1 cellular context compared by ENCODE assay signal in the genomic region with DNA sequence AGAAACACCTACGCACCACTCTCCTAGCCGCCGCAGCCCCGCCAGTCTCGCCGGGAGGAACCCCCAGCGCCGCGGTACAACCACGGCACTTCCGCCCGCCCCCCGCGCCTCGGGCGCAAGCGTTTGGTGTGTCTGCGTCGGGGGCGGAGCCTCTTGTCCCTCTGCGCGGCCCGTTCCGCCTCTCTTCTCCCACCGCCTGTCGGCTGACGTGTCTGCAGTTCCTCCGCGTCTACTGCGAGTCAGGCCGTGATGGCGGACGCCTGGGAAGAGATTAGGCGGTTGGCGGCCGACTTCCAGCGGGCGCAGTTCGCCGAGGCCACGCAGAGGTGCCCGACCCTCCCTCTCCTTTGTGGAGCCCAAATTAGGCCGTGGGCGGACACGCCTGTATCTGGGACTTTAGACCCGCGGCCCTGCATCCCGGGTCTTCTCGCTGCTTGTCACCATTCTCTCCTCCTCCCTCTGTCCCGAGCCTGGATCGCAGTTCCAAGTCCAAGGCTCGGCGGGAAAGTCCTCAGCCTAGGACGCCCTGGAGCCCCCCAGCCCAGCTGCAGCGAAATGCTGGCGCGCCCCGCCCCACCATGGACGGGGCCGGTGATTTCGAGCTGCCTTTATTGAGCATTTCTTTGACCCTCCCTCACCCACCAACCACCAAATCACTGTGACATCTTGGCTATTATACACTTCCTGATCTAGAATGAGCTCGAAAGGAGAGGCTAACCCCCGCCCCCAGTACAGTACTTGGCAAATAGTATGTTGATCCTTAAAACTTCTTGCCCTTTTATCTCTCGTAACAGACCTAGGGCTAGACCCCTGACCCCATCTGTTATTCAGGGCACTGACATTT.
A peak's percentile ranks its signal among the peaks of the same experiment; 100 is the strongest.
TF ChIP-seq lines count a peak whose summit lies in the region.

UFL1 (plus strand) TSS at position 182 of the 844 bp plus-strand sequence; CDS start at position 250, 68 bp downstream.

TF ChIP-seq in GM12878, 131 proteins besides CTCF, POLR2A, EP300 and RAD21 (continued from another document and continues in another):
- TF ChIP-seq SKIL (IDR thresholded peaks at IDR 0.05; ENCODE audit: low read depth, poor library complexity, severe bottlenecking) (no peak), MLLT1 (IDR thresholded peaks at IDR 0.05) (no peak), RCOR1 (conservative IDR thresholded peaks at IDR 0.05; ENCODE audit: low read depth, low read length) (no peak), GABPA (IDR thresholded peaks at IDR 0.05; ENCODE audit: low read depth) (peak; percentile 49; the same call in 1 of the 2 replicates), FOXM1 (IDR thresholded peaks at IDR 0.05; ENCODE audit: low read depth, low read length) (0 out of 2 replicates have a peak, but pooled peaks have one; percentile 18), ZNF24 (IDR thresholded peaks at IDR 0.05) (no peak), NKRF (conservative IDR thresholded peaks at IDR 0.05) (peak; percentile 70; the same call in 1 of the 2 replicates), SUPT20H (IDR thresholded peaks at IDR 0.05; ENCODE audit: borderline replicate concordance, control insufficient read depth, low read depth, low read length) (no peak), ZNF207 (IDR thresholded peaks at IDR 0.05; ENCODE audit: borderline replicate concordance) (no peak; the same call in 1 of the 2 replicates), MYB (IDR thresholded peaks at IDR 0.05; ENCODE audit: borderline replicate concordance, low read depth, low read length) (no peak), CBFB (IDR thresholded peaks at IDR 0.05; ENCODE audit: low read depth) (peak; percentile 50; the same call in 1 of the 2 replicates), MEF2A (IDR thresholded peaks at IDR 0.05; ENCODE audit: insufficient read depth, low read depth, low read length) (no peak), BACH1 (IDR thresholded peaks at IDR 0.05; ENCODE audit: borderline replicate concordance) (peak; percentile 82), GATAD2B (conservative IDR thresholded peaks at IDR 0.05; ENCODE audit: low read depth) (peak; percentile 79; the same call in 1 of the 2 replicates), BCL3 (IDR thresholded peaks at IDR 0.05; ENCODE audit: borderline replicate concordance, insufficient read depth, low read depth, low read length, poor library complexity, severe bottlenecking) (no peak), SUZ12 (IDR thresholded peaks at IDR 0.05; ENCODE audit: unreplicated experiment) (no peak), ESRRA (IDR thresholded peaks at IDR 0.05; ENCODE audit: low read length) (no peak), EED (IDR thresholded peaks at IDR 0.05; ENCODE audit: low read depth) (no peak; the same call in 1 of the 2 replicates), JUNB (IDR thresholded peaks at IDR 0.05) (no peak), SMAD5 (IDR thresholded peaks at IDR 0.05; ENCODE audit: low read depth) (peak; percentile 94), TCF3 (IDR thresholded peaks at IDR 0.05; ENCODE audit: borderline replicate concordance, insufficient read depth, low read depth, low read length) (peak; percentile 53; the same call in 1 of the 2 replicates), BHLHE40 (IDR thresholded peaks at IDR 0.05; ENCODE audit: borderline replicate concordance in 1 of 2, low read depth in 2 of 2, low read length in 1 of 2) (peak; percentile 46 to 81; a peak in 3 of 4 replicates), SMC3 (IDR thresholded peaks at IDR 0.05; ENCODE audit: borderline replicate concordance, low read length) (no peak), SMARCA5 (IDR thresholded peaks at IDR 0.05) (peak; percentile 67; the same call in 1 of the 2 replicates), WRNIP1 (IDR thresholded peaks at IDR 0.05; ENCODE audit: borderline replicate concordance, low read depth, low read length) (no peak), HDAC2 (IDR thresholded peaks at IDR 0.05) (no peak; the same call in 1 of the 2 replicates), TARDBP (IDR thresholded peaks at IDR 0.05; ENCODE audit: borderline replicate concordance) (0 out of 2 replicates have a peak, but pooled peaks have one; percentile 25), BCLAF1 (IDR thresholded peaks at IDR 0.05) (no peak), POLR2AphosphoS5 (IDR thresholded peaks at IDR 0.05; ENCODE audit: low read length) (peak; percentile 99), NR2C1 (IDR thresholded peaks at IDR 0.05) (no peak)
- TF ChIP-seq, protein P1, sequence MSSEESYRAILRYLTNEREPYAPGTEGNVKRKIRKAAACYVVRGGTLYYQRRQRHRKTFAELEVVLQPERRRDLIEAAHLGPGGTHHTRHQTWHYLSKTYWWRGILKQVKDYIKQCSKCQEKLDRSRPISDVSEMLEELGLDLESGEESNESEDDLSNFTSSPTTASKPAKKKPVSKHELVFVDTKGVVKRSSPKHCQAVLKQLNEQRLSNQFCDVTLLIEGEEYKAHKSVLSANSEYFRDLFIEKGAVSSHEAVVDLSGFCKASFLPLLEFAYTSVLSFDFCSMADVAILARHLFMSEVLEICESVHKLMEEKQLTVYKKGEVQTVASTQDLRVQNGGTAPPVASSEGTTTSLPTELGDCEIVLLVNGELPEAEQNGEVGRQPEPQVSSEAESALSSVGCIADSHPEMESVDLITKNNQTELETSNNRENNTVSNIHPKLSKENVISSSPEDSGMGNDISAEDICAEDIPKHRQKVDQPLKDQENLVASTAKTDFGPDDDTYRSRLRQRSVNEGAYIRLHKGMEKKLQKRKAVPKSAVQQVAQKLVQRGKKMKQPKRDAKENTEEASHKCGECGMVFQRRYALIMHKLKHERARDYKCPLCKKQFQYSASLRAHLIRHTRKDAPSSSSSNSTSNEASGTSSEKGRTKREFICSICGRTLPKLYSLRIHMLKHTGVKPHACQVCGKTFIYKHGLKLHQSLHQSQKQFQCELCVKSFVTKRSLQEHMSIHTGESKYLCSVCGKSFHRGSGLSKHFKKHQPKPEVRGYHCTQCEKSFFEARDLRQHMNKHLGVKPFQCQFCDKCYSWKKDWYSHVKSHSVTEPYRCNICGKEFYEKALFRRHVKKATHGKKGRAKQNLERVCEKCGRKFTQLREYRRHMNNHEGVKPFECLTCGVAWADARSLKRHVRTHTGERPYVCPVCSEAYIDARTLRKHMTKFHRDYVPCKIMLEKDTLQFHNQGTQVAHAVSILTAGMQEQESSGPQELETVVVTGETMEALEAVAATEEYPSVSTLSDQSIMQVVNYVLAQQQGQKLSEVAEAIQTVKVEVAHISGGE (CRISPR knock-in tag; IDR thresholded peaks at IDR 0.05): no peak
- TF ChIP-seq, protein P2, sequence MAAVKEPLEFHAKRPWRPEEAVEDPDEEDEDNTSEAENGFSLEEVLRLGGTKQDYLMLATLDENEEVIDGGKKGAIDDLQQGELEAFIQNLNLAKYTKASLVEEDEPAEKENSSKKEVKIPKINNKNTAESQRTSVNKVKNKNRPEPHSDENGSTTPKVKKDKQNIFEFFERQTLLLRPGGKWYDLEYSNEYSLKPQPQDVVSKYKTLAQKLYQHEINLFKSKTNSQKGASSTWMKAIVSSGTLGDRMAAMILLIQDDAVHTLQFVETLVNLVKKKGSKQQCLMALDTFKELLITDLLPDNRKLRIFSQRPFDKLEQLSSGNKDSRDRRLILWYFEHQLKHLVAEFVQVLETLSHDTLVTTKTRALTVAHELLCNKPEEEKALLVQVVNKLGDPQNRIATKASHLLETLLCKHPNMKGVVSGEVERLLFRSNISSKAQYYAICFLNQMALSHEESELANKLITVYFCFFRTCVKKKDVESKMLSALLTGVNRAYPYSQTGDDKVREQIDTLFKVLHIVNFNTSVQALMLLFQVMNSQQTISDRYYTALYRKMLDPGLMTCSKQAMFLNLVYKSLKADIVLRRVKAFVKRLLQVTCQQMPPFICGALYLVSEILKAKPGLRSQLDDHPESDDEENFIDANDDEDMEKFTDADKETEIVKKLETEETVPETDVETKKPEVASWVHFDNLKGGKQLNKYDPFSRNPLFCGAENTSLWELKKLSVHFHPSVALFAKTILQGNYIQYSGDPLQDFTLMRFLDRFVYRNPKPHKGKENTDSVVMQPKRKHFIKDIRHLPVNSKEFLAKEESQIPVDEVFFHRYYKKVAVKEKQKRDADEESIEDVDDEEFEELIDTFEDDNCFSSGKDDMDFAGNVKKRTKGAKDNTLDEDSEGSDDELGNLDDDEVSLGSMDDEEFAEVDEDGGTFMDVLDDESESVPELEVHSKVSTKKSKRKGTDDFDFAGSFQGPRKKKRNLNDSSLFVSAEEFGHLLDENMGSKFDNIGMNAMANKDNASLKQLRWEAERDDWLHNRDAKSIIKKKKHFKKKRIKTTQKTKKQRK (IDR thresholded peaks at IDR 0.05; ENCODE audit: low read depth, low read length): no peak
- TF ChIP-seq, protein P3, sequence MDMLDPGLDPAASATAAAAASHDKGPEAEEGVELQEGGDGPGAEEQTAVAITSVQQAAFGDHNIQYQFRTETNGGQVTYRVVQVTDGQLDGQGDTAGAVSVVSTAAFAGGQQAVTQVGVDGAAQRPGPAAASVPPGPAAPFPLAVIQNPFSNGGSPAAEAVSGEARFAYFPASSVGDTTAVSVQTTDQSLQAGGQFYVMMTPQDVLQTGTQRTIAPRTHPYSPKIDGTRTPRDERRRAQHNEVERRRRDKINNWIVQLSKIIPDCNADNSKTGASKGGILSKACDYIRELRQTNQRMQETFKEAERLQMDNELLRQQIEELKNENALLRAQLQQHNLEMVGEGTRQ (IDR thresholded peaks at IDR 0.05; ENCODE audit: borderline replicate concordance, low read depth, low read length): no peak
